Comparison of ENCODE assay signal across 18 cellular contexts in genomic region chrX:113947548-113947947, GRCh38.
DNase-seq lines count a peak whose midpoint lies in the region; TF ChIP-seq lines count a peak whose summit lies in the region.
"Had no signal": no experiment of that assay in that cellular context is flagged by ENCODE, and none has a peak within 500 bp of the region (broad histone marks: within the 10 kb centered on the region; RNA-seq: fewer than 3 reads in every experiment).

No MANE protein-coding gene starts in this region.

- no peaks in the 10 kb centered on the region for H3K79me2 ChIP-seq in SK-N-SH (ENCODE audit: insufficient read depth)

- H3K27me3 ChIP-seq in SK-N-SH (ENCODE audit: insufficient read depth): no peaks in the 10 kb centered on the region; the same call in 1 of the 2 replicates
- H3K27me3 ChIP-seq: right lobe of liver, upper lobe of left lung had no signal

- CTCF ChIA-PET in SK-N-SH (lab: Yijun Ruan, JAX): interaction anchor here (0.8 kb wide), 1 partner anchor 10 kb away, joined by 3 read pairs; no protein-coding TSS in a partner anchor

- in situ Hi-C loops in ACHN (cut with HindIII; ENCODE audit: low pct_ligation_motif_present, low pct_unique_long_range_greater_than_20kb, low sequenced_read_pairs): no loop called here

- H4K20me1 ChIP-seq in SK-N-SH (ENCODE audit: insufficient read depth): no peaks in the 10 kb centered on the region

- TF ChIP-seq EP300 in SK-N-SH (IDR thresholded peaks at IDR 0.05; ENCODE audit: borderline replicate concordance in 1 of 2, low read depth in 1 of 2, low read length in 1 of 2): no peak

- H3K4me1 ChIP-seq in SK-N-SH (ENCODE audit: control insufficient read depth in 1 of 2, insufficient read depth in 2 of 2, low read depth in 1 of 2, low read length in 1 of 2): no peaks in the 10 kb centered on the region
- H3K4me1 ChIP-seq: right lobe of liver, upper lobe of left lung had no signal

- POLR2A ChIA-PET in SK-N-SH (lab: Yijun Ruan, JAX): no interaction called here

- TF ChIP-seq CTCF in SK-N-SH (IDR thresholded peaks at IDR 0.05): peak; percentile 34

- no peaks in the 10 kb centered on the region for H3K9me2 ChIP-seq in SK-N-SH

- no peaks in the 10 kb centered on the region for H3F3A ChIP-seq in SK-N-SH (replicated peaks; ENCODE audit: insufficient read depth)

- H3K9me3 ChIP-seq in SK-N-SH: 0 out of 2 replicates have a peak, but pooled peaks cover 10% of the 10 kb centered on the region
- H3K9me3 ChIP-seq: right lobe of liver had no signal

- no peaks in the 10 kb centered on the region for H3K36me3 ChIP-seq in SK-N-SH (replicated peaks in 1 of 2; ENCODE audit: control insufficient read depth in 1 of 2, insufficient read depth in 2 of 2, low read length in 1 of 2)
- H3K36me3 ChIP-seq: right lobe of liver, upper lobe of left lung had no signal

- H3K4me3 ChIP-seq in SK-N-SH (ENCODE audit: low read depth in 2 of 2, low read length in 1 of 2): no peak overlapping the region
- H3K4me3 ChIP-seq: right lobe of liver, upper lobe of left lung had no signal

- no peak overlapping the region for H2AFZ ChIP-seq in SK-N-SH (ENCODE audit: low read depth)

- no peak overlapping the region for H3K9ac ChIP-seq in SK-N-SH

- 31% methylated on average over 1 of the region's 1 CpG for WGBS in SK-N-SH (ENCODE audit: low lambda C conversion rate)

- H3K27ac ChIP-seq in SK-N-SH (ENCODE audit: low read depth in 2 of 2, low read length in 1 of 2): no peak overlapping the region
- H3K27ac ChIP-seq: epithelial cell of prostate, right lobe of liver, upper lobe of left lung had no signal

- no peak overlapping the region for H3K4me2 ChIP-seq in SK-N-SH

- peak; percentile 8 for DNase-seq in ACHN
- DNase-seq in HPDE6-E6E7 (ENCODE audit: extremely low spot score): peak; percentile 16
- DNase-seq in SK-N-SH: no peak
- DNase-seq in iPS-NIHi7 (ENCODE audit: extremely low spot score): peak; percentile 51
- DNase-seq in activated T-cell treated with anti-CD3 and anti-CD28 coated beads, Interleukin-2, amount 50 U/mL, for 48 hours: no peak
- DNase-seq in NCI-H1436 (lab: John Stamatoyannopoulos, UW): no peak
- no peak for DNase-seq in cortex of kidney (lab: John Stamatoyannopoulos, UW)
- DNase-seq in NCI-H1694 treated with DMSO at 0.1 percent for 48 hours (lab: John Stamatoyannopoulos, UW): no peak
- DNase-seq: activated CD4-positive, alpha-beta T cell treated with anti-CD3 and anti-CD28 coated beads for 1 hour; activated CD8-positive, alpha-beta memory T cell treated with anti-CD3 and anti-CD28 coated beads, Interleukin-2, amount 10 ng/mL, durations not matched to agents 7 days and 5 days; CD8-positive, alpha-beta memory T cell; dermis blood vessel endothelial cell; NCI-H187; right lobe of liver; SIG-M5; stimulated activated naive CD8-positive, alpha-beta T cell treated with anti-CD3 and anti-CD28 coated beads, Interleukin-15, amount 100 ng/mL, for 72 hours; upper lobe of left lung had no signal

- no peak for TF ChIP-seq RAD21 in SK-N-SH (IDR thresholded peaks at IDR 0.05; ENCODE audit: low read length)

TF ChIP-seq in SK-N-SH, 30 proteins besides CTCF, POLR2A, EP300 and RAD21:
- TF ChIP-seq RCOR1 (IDR thresholded peaks at IDR 0.05; ENCODE audit: low read length) (no peak), GATA2 (CRISPR knock-in tag; IDR thresholded peaks at IDR 0.05) (no peak), MEF2A (IDR thresholded peaks at IDR 0.05; ENCODE audit: borderline replicate concordance, low read depth) (no peak), EZH2phosphoT487 (IDR thresholded peaks at IDR 0.05; ENCODE audit: borderline replicate concordance, low read depth) (no peak), SIN3A (IDR thresholded peaks at IDR 0.05; ENCODE audit: borderline replicate concordance, low read depth, low read length) (no peak), GABPA (IDR thresholded peaks at IDR 0.05; ENCODE audit: low read depth) (no peak)

Comparison
In these comparisons a context has a peak if more than half of its experiments do, and no peak if none do; other contexts are left out.
1. DNase-seq: peak in ACHN (single experiment), HPDE6-E6E7 (single experiment) and iPS-NIHi7 (single experiment); none in SK-N-SH (single experiment), activated T-cell treated with anti-CD3 and anti-CD28 coated beads, Interleukin-2, amount 50 U/mL, for 48 hours (0 of 2), NCI-H1436 (single experiment), cortex of kidney (single experiment) and NCI-H1694 treated with DMSO at 0.1 percent for 48 hours (single experiment).